In the genomic region with DNA sequence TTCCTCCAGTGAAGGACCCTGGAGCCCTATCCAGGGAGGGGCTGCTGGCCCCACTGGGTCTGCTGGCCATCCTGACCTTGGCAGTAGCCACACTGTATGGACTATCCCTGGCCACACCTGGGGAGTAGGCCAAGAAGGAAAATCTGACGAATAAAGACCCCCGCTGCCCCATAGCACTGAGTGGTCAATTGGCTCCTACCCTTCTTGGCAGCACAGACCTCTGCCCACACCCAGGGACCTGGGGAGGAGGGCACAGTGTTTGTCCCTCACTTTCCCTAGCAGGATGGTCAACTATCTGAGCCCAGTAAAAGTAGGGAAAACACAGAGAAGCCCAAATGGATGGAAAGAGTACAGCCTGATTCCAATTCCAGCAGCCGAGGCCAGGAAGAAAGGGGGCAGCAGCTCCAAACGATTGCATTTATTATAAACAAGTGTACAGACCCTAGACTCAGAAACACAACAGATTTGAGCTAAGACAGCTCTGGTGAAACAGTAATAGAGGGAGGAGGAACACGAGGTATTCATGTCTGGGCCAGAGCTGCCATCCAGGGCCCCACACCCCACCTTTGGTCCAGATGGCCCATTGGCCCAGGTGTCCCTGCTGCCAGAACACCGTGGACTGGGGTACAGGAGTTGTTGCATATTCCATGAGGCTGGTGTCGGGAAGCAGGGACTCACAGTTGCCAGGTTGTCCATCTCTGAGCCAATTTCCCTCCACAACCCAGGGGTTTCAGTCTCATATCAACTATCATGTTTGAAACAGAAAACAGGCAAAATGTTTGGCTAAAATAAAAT, we compare ENCODE assay signal across 8 cellular contexts. TPM values are rescaled to one million over a fixed set of nuclear protein-coding genes. Genes with fewer than 3 reads are reported as not detected.
DNase-seq lines count a peak whose midpoint lies in the region; ATAC-seq and TF ChIP-seq lines count a peak whose summit lies in the region.

No MANE protein-coding gene starts in this region.

- POLR2A ChIA-PET in activated B cell treated with CpG ODN at 0.5 μM for 24 hours (lab: Charles Lee) = interaction anchor here (1.1 to 3.0 kb wide), 8 partner anchors 11 to 167 kb away, joined by 3 to 29 read pairs (median 17); partner anchors contain the start of genes ATRIP, CCDC51, PFKFB4 and SHISA5

- CTCF ChIA-PET in activated B cell treated with CpG ODN at 0.5 μM for 24 hours (lab: Charles Lee) = interaction anchor here (1.6 to 3.0 kb wide), 3 partner anchors 30 to 81 kb away, joined by 4 to 21 read pairs (median 10); no protein-coding TSS in a partner anchor

- H3K4me1 Mint-ChIP-seq in GM23338 (peaks cover 28% of the 10 kb centered on the region), activated B cell treated with CpG ODN at 0.5 μM for 24 hours (peaks cover 66% of the 10 kb centered on the region), glutamatergic neuron (ENCODE audit: low read depth, unreplicated experiment) (peaks cover 28% of the 10 kb centered on the region)

- H3K36me3 ChIP-seq in GM23338 (ENCODE audit: insufficient read depth) (peaks cover 9% of the 10 kb centered on the region; the same call in 1 of the 2 replicates), smooth muscle cell (ENCODE audit: low read depth) (no peaks in the 10 kb centered on the region)

- no peak for ATAC-seq in GM23338
- no peak for ATAC-seq in activated B cell treated with CpG ODN at 0.5 μM for 24 hours (ENCODE audit: low read depth)
- ATAC-seq in GM19328 (IDR thresholded peaks at IDR 0.05; ENCODE audit: unreplicated experiment) = no peak
- no peak for ATAC-seq in GM18519 (IDR thresholded peaks at IDR 0.05; ENCODE audit: low FRiP score, unreplicated experiment)
- ATAC-seq in HG03139 (IDR thresholded peaks at IDR 0.05; ENCODE audit: unreplicated experiment) = no peak

- 95% methylated on average over 7 of the region's 7 CpGs for WGBS in smooth muscle cell (ENCODE audit: low lambda C conversion rate)

- H3K79me2 ChIP-seq in GM23338 (replicated peaks; ENCODE audit: insufficient read depth) (peaks cover 24% of the 10 kb centered on the region), smooth muscle cell (ENCODE audit: low read depth) (peaks cover 36% of the 10 kb centered on the region)

- peaks cover 8% of the 10 kb centered on the region; the same call in 1 of the 2 replicates for H3F3A ChIP-seq in GM23338 (replicated peaks; ENCODE audit: low read depth)
- H3F3A ChIP-seq in smooth muscle cell (ENCODE audit: low read depth) = peaks cover 10% of the 10 kb centered on the region

- H3K4me1 ChIP-seq in GM23338 (ENCODE audit: insufficient read depth) (peaks cover 12% of the 10 kb centered on the region), smooth muscle cell (ENCODE audit: low read depth) (peaks cover 20% of the 10 kb centered on the region)

- H4K20me1 ChIP-seq in GM23338 (replicated peaks; ENCODE audit: insufficient read depth) (no peaks in the 10 kb centered on the region), smooth muscle cell (ENCODE audit: low read depth) (no peaks in the 10 kb centered on the region)

- no peaks in the 10 kb centered on the region for H3K9me3 Mint-ChIP-seq in GM23338
- no peaks in the 10 kb centered on the region for H3K9me3 Mint-ChIP-seq in activated B cell treated with CpG ODN at 0.5 μM for 24 hours
- peaks cover 12% of the 10 kb centered on the region for H3K9me3 Mint-ChIP-seq in glutamatergic neuron (ENCODE audit: unreplicated experiment)

- H3K9ac ChIP-seq in smooth muscle cell (ENCODE audit: low read depth) = no peak overlapping the region

- H3K27ac ChIP-seq in GM23338 (ENCODE audit: low read depth) (peak overlapping the region; percentile 96; the same call in 1 of the 2 replicates), smooth muscle cell (ENCODE audit: low read depth) (peak overlapping the region; percentile 98)

- H3K27ac Mint-ChIP-seq in GM23338 (peak overlapping the region; percentile 99), activated B cell treated with CpG ODN at 0.5 μM for 24 hours (peak overlapping the region; percentile 96), glutamatergic neuron (ENCODE audit: unreplicated experiment) (peak overlapping the region; percentile 98)

- intact Hi-C loops in activated B cell treated with CpG ODN at 0.5 μM for 24 hours (cut with micrococcal nuclease) = loop anchor here (2.0 kb wide), 1 partner anchor 67 kb away; no protein-coding TSS in a partner anchor

- H3K4me3 ChIP-seq in GM23338 (no peak overlapping the region), smooth muscle cell (no peak overlapping the region)

- H2AFZ ChIP-seq in GM23338 (no peak overlapping the region), smooth muscle cell (ENCODE audit: low read depth) (no peak overlapping the region)

- no peaks in the 10 kb centered on the region for H3K9me3 ChIP-seq in smooth muscle cell (replicated peaks; ENCODE audit: low read depth)

- H3K4me3 Mint-ChIP-seq in GM23338 = no peak overlapping the region; the same call in 2 of the 3 replicates
- H3K4me3 Mint-ChIP-seq in activated B cell treated with CpG ODN at 0.5 μM for 24 hours = peak overlapping the region; percentile 89
- H3K4me3 Mint-ChIP-seq in glutamatergic neuron (ENCODE audit: unreplicated experiment) = peak overlapping the region; percentile 64

- H3K27me3 ChIP-seq in GM23338 (ENCODE audit: insufficient read depth) = no peaks in the 10 kb centered on the region
- no peaks in the 10 kb centered on the region for H3K27me3 ChIP-seq in smooth muscle cell (ENCODE audit: low read depth)

- H3K27me3 Mint-ChIP-seq in GM23338 (ENCODE audit: insufficient read depth, low read depth, poor library complexity) = peaks cover 14% of the 10 kb centered on the region
- H3K27me3 Mint-ChIP-seq in activated B cell treated with CpG ODN at 0.5 μM for 24 hours = no peaks in the 10 kb centered on the region
- peaks cover 12% of the 10 kb centered on the region for H3K27me3 Mint-ChIP-seq in glutamatergic neuron (ENCODE audit: unreplicated experiment)

- no peak for DNase-seq in GM23338 (ENCODE audit: low spot score)
- DNase-seq in activated B cell treated with CpG ODN at 0.5 μM for 24 hours = no peak
- DNase-seq in glutamatergic neuron = no peak
- no peak for DNase-seq in smooth muscle cell (lab: John Stamatoyannopoulos, UW; ENCODE audit: unreplicated experiment)
- no peak for DNase-seq in H4 (ENCODE audit: low spot score)

- no peak overlapping the region for H3K4me2 ChIP-seq in GM23338
- no peak overlapping the region for H3K4me2 ChIP-seq in smooth muscle cell

- TF ChIP-seq CTCF in GM23338 (conservative IDR thresholded peaks at IDR 0.05; ENCODE audit: low read depth in 2 of 2) (no peak), activated B cell treated with CpG ODN at 0.5 μM for 24 hours (IDR thresholded peaks at IDR 0.05) (no peak), glutamatergic neuron (IDR thresholded peaks at IDR 0.05; ENCODE audit: partially characterized antibody, unreplicated experiment) (no peak), smooth muscle cell (IDR thresholded peaks at IDR 0.05; ENCODE audit: borderline replicate concordance, insufficient read depth, poor library complexity, severe bottlenecking) (no peak)

- no peaks in the 10 kb centered on the region for H3K9me2 ChIP-seq in GM23338 (ENCODE audit: insufficient read depth)

- H3K36me3 Mint-ChIP-seq in GM23338 (ENCODE audit: low read depth) (peaks cover 38% of the 10 kb centered on the region), activated B cell treated with CpG ODN at 0.5 μM for 24 hours (ENCODE audit: low read depth) (peaks cover 38% of the 10 kb centered on the region), glutamatergic neuron (ENCODE audit: unreplicated experiment) (peaks cover 7% of the 10 kb centered on the region)

RNA-seq across cellular contexts. Expression of gene ATRIP, which starts 21.1 kb away (rescaled TPM):
- total RNA-seq in GM23338 (2014; rRNA removed; shearing (Covaris generic)) = 17.3 and 17.6 TPM in 2 replicates
- polyA plus RNA-seq in GM23338 (2016; fragmentation: Nextera tagmentation; extraction: Ambion mirVana) = 5.8 and 6.1 TPM in 2 replicates
- total RNA-seq in activated B cell treated with CpG ODN at 0.5 μM for 24 hours = 10.5 and 14.6 TPM in 2 replicates
- 15.8 TPM for total RNA-seq in glutamatergic neuron (ENCODE audit: unreplicated experiment)
- 4.0 and 5.5 TPM in 2 replicates for total RNA-seq in smooth muscle cell
- 5.7 and 7.3 TPM in 2 replicates for polyA plus RNA-seq in smooth muscle cell
- total RNA-seq in H4 (2014; rRNA removed; shearing (Covaris generic)) = 5.3 and 5.7 TPM in 2 replicates

RNA-seq across cellular contexts. Expression of gene TMA7, which starts 27.6 kb away (rescaled TPM):
- 362 and 419 TPM in 2 replicates for total RNA-seq in GM23338 (2014; rRNA removed; shearing (Covaris generic))
- polyA plus RNA-seq in GM23338 (2016; fragmentation: Nextera tagmentation; extraction: Ambion mirVana) = 2,089 and 2,333 TPM in 2 replicates
- total RNA-seq in activated B cell treated with CpG ODN at 0.5 μM for 24 hours = 216 and 296 TPM in 2 replicates
- 154 TPM for total RNA-seq in glutamatergic neuron (ENCODE audit: unreplicated experiment)
- total RNA-seq in smooth muscle cell = 310 and 343 TPM in 2 replicates
- polyA plus RNA-seq in smooth muscle cell = 491 and 511 TPM in 2 replicates
- total RNA-seq in H4 (2014; rRNA removed; shearing (Covaris generic)) = 502 and 627 TPM in 2 replicates

RNA-seq across cellular contexts. Expression of gene CCDC51, which starts 27.8 kb away (rescaled TPM):
- total RNA-seq in GM23338 (2014; rRNA removed; shearing (Covaris generic)) = 24.1 and 28.9 TPM in 2 replicates
- polyA plus RNA-seq in GM23338 (2016; fragmentation: Nextera tagmentation; extraction: Ambion mirVana) = 20.8 and 22.2 TPM in 2 replicates
- 8.7 and 8.8 TPM in 2 replicates for total RNA-seq in activated B cell treated with CpG ODN at 0.5 μM for 24 hours
- total RNA-seq in glutamatergic neuron (ENCODE audit: unreplicated experiment) = 15.3 TPM
- total RNA-seq in smooth muscle cell = 9.0 and 20.7 TPM in 2 replicates
- 17.8 and 18.3 TPM in 2 replicates for polyA plus RNA-seq in smooth muscle cell
- total RNA-seq in H4 (2014; rRNA removed; shearing (Covaris generic)) = 23.3 and 28.6 TPM in 2 replicates

RNA-seq across cellular contexts. Expression of gene SHISA5, which starts 36.3 kb away (rescaled TPM):
- total RNA-seq in GM23338 (2014; rRNA removed; shearing (Covaris generic)) = 148 and 166 TPM in 2 replicates
- polyA plus RNA-seq in GM23338 (2016; fragmentation: Nextera tagmentation; extraction: Ambion mirVana) (146 and 167 TPM in 2 replicates), smooth muscle cell (297 and 333 TPM in 2 replicates)
- total RNA-seq in activated B cell treated with CpG ODN at 0.5 μM for 24 hours (95.7 and 108 TPM in 2 replicates), glutamatergic neuron (ENCODE audit: unreplicated experiment) (261 TPM), smooth muscle cell (111 and 124 TPM in 2 replicates)
- total RNA-seq in H4 (2014; rRNA removed; shearing (Covaris generic)) = 100 and 108 TPM in 2 replicates

RNA-seq across cellular contexts. Expression of gene PLXNB1, which starts 37.8 kb away (rescaled TPM):
- 144 and 164 TPM in 2 replicates for total RNA-seq in GM23338 (2014; rRNA removed; shearing (Covaris generic))
- 49.0 and 49.3 TPM in 2 replicates for polyA plus RNA-seq in GM23338 (2016; fragmentation: Nextera tagmentation; extraction: Ambion mirVana)
- total RNA-seq in activated B cell treated with CpG ODN at 0.5 μM for 24 hours = 3.5 and 5.4 TPM in 2 replicates
- 195 TPM for total RNA-seq in glutamatergic neuron (ENCODE audit: unreplicated experiment)
- 24.7 and 26.9 TPM in 2 replicates for total RNA-seq in smooth muscle cell
- 15.5 and 27.5 TPM in 2 replicates for polyA plus RNA-seq in smooth muscle cell
- total RNA-seq in H4 (2014; rRNA removed; shearing (Covaris generic)) = 4.3 and 9.6 TPM in 2 replicates
